ENCODE assay signal across 8 cellular contexts in genomic region chr7:77247206-77247850, GRCh38. TPM values are rescaled to one million over a fixed set of nuclear protein-coding genes. Genes with fewer than 3 reads are reported as not detected.
A peak's percentile ranks its signal among the peaks of the same experiment; 100 is the strongest.
DNase-seq lines count a peak whose midpoint lies in the region; ATAC-seq and TF ChIP-seq lines count a peak whose summit lies in the region.

No MANE protein-coding gene starts in this region.

- no peak overlapping the region for H3K27ac Mint-ChIP-seq in T-cell

- no peak overlapping the region for H3K4me3 Mint-ChIP-seq in T-cell

- POLR2A ChIA-PET in T-cell (lab: Charles Lee), result interaction anchor here (0.6 to 1.4 kb wide), 4 partner anchors 16 to 125 kb away, joined by 3 to 6 read pairs (median 4); partner anchors contain the start of gene CCDC146 (in 1 of the 2)

- peaks cover 11% of the 10 kb centered on the region for H3K36me3 Mint-ChIP-seq in T-cell

- H3K27me3 ChIP-seq in adrenal gland (no peaks in the 10 kb centered on the region), spleen (replicated peaks in 1 of 7) (no peaks in the 10 kb centered on the region)

- H3K27ac ChIP-seq in adrenal gland (no peak overlapping the region), spleen (peak overlapping the region in 1 of 8 donors; percentile 22)

- no peak for TF ChIP-seq POLR2A in adrenal gland (IDR thresholded peaks at IDR 0.05)
- no peak for TF ChIP-seq POLR2A in spleen (IDR thresholded peaks at IDR 0.05)

- ATAC-seq in HG02623 (IDR thresholded peaks at IDR 0.05; ENCODE audit: unreplicated experiment), result peak; percentile 96
- peak; percentile 90 to 97 (median 93) for ATAC-seq in T-cell (replicated peaks in 1 of 4)
- no peak for ATAC-seq in HG03457 (IDR thresholded peaks at IDR 0.05; ENCODE audit: unreplicated experiment)

- TF ChIP-seq CTCF in GM10266 (IDR thresholded peaks at IDR 0.05; ENCODE audit: control insufficient read depth, insufficient read depth, low read depth, missing control alignments) (peak; percentile 69), adrenal gland (IDR thresholded peaks at IDR 0.05) (peak; percentile 64 to 91 (median 84)), spleen (IDR thresholded peaks at IDR 0.05 in 8 of 11, conservative IDR thresholded peaks at IDR 0.05 in 3 of 11) (peak; percentile 76 to 92 (median 88))

- H3K27me3 Mint-ChIP-seq in T-cell, result no peaks in the 10 kb centered on the region

- 32 to 34% (median 33%) methylated on average over 3 of the region's 3 CpGs for WGBS in adrenal gland, 4 donors
- WGBS in spleen, 5 donors, result 32 to 34% (median 33%) methylated on average over 3 of the region's 3 CpGs

- intact Hi-C loops in adrenal gland (cut with DNase I) (loop anchor here in 1 of 2 donors (10.0 kb wide), 1 partner anchor 77 kb away; no protein-coding TSS in a partner anchor), spleen (cut with DNase I; ENCODE audit: low total_unique reads) (loop anchor here (5.0 to 10.0 kb wide), 2 partner anchors 80 to 123 kb away; partner anchors contain the start of gene CCDC146)

- H3K9me3 Mint-ChIP-seq in T-cell, result no peaks in the 10 kb centered on the region

- DNase-seq in GM10266 (ENCODE audit: extremely low spot score) (peak; percentile 53), NCI-H1694 treated with DMSO at 0.1 percent for 48 hours (lab: John Stamatoyannopoulos, UW) (peak; percentile 50), T-cell (peak; percentile 61 to 89 (median 82)), adrenal gland (peak; percentile 60 to 90 (median 79)), hypothalamus (lab: John Stamatoyannopoulos, UW) (peak in 32 of 51 donors; percentile 2 to 72 (median 33)), spleen (peak; percentile 90)

- CTCF ChIA-PET in T-cell (lab: Charles Lee), result interaction anchor here (0.5 to 2.5 kb wide), 28 partner anchors 8 to 135 kb away, joined by 3 to 36 read pairs (median 4); partner anchors contain the start of genes CCDC146 (in 2 of the 2) and FGL2 (in 1 of the 2)

- H3K36me3 ChIP-seq in adrenal gland (replicated peaks in 1 of 2) (no peaks in the 10 kb centered on the region), spleen (peaks cover 0 to 2% (median 0%) of the 10 kb centered on the region in 6 donors)

- no peak overlapping the region for H3K4me3 ChIP-seq in adrenal gland
- H3K4me3 ChIP-seq in spleen, result no peak overlapping the region

- H3K4me1 ChIP-seq in adrenal gland (replicated peaks in 1 of 2) (peaks cover 10 to 16% of the 10 kb centered on the region in 2 donors), spleen (peaks cover 0 to 25% (median 14%) of the 10 kb centered on the region in 6 donors)

- H3K9me3 ChIP-seq in adrenal gland (replicated peaks in 1 of 3) (no peaks in the 10 kb centered on the region), spleen (no peaks in the 10 kb centered on the region)

- H3K4me1 Mint-ChIP-seq in T-cell, result peaks cover 0 to 2% (median 0%) of the 10 kb centered on the region in 3 donors

RNA-seq across cellular contexts. Expression of gene FGL2, which starts 47.7 kb away (rescaled TPM):
- total RNA-seq in T-cell (1 to 10 TPM; 2.0 to 3.1 (median 2.5) TPM), adrenal gland (10 to 100 TPM; 16.2 to 71.7 (median 29.4) TPM), spleen (100 to 1,000 TPM in 6 of 7 donors, 10 to 100 TPM in 1; 97.8 to 204 (median 134) TPM)
- polyA plus RNA-seq in adrenal gland (10 to 100 TPM in 1 of 3 donors, 1 to 10 TPM in 2; 4.8 to 18.0 (median 6.8) TPM), spleen (10 to 100 TPM; 13.2 to 14.5 (median 13.7) TPM)

Comparison
In these comparisons a context has a peak if more than half of its experiments do, and no peak if none do; other contexts are left out.
1. DNase-seq: peak in every context shown above with its lines; median percentile 90 in spleen; 82 in T-cell; 79 in adrenal gland; 53 in GM10266; 50 in NCI-H1694 treated with DMSO at 0.1 percent for 48 hours; 33 in hypothalamus.
2. RNA of gene FGL2, which starts 47.7 kb away (total RNA-seq): 97.8 to 204 TPM in spleen and 16.2 to 71.7 TPM in adrenal gland; 2.0 to 3.1 TPM in T-cell; every median in the first group is over 4 times any median in the second.
3. Peak in every context shown above with its lines, with median percentiles within 50 percentile points of each other: CTCF ChIP-seq.